In the genomic region with DNA sequence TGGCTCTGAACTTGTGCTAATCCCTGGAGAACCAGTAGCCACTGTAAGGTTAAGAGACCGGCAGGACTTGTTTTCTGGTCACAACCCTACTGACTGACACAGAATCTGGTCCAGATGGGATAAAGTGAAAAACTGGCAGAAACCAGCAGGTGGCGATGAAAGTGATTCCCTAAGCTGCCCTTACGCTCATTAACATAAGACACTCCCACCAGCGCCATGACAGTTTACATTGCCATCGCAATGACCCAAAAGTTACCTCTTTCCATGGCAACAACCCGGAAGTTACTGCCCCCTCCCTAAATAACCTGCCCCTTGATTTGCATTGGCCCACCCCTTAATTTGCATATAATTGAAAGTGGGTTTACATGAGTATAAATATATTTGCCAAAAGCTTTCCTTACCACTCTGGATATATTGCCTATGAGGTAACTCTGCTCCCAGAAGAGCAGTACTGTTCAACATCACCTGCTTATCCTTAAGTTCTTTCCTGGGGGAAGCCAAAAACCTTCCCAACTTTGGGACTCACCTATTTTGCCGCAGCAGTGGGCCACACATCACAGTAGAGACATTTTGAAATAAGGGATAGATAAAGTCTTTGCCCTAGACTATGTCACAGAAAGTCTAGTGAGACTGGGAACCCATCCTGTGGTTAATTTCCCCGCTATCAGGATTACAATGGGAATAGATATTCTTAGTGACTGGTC, we compare ENCODE assay signal across 9 cellular contexts. TPM values are rescaled to one million over a fixed set of nuclear protein-coding genes. Genes with fewer than 3 reads are reported as not detected.
DNase-seq lines count a peak whose midpoint lies in the region; ATAC-seq, FAIRE-seq and TF ChIP-seq lines count a peak whose summit lies in the region.
"Had no signal": no experiment of that assay in that cellular context is flagged by ENCODE, and none has a peak within 500 bp of the region (broad histone marks: within the 10 kb centered on the region; RNA-seq: fewer than 3 reads in every experiment).

No MANE protein-coding gene starts in this region.

- H3K9me3 Mint-ChIP-seq in activated naive CD4-positive, alpha-beta T cell treated with anti-CD3 and anti-CD28 coated beads, Interleukin-2, amount 50 U/mL, for 72 hours: no peaks in the 10 kb centered on the region

- FAIRE-seq in D721Med (lab: Jason Lieb, UNC): no peak
- FAIRE-seq: endometrium had no signal

- DNase-seq in stimulated activated CD4-positive, alpha-beta T cell treated with anti-CD3 and anti-CD28 coated beads, Interleukin-12 subunit alpha, Interleukin-12 subunit beta, amount 100 ng/mL, for 48 hours (ENCODE audit: low read depth in 2 of 3, low spot score in 1 of 3): peak; percentile 4 to 13 (median 10)
- DNase-seq in stimulated activated CD4-positive, alpha-beta T cell treated with anti-CD3 and anti-CD28 coated beads, Interleukin-12 subunit alpha, Interleukin-12 subunit beta, amount 100 ng/mL, for 4 hours: no peak
- peak; percentile 92 for DNase-seq in NCI-H146 (lab: John Stamatoyannopoulos, UW)
- DNase-seq in activated naive CD4-positive, alpha-beta T cell treated with anti-CD3 and anti-CD28 coated beads, Interleukin-2, amount 50 U/mL, for 72 hours (ENCODE audit: low spot score in 2 of 2): peak in 1 of 2 donors; percentile 18
- peak; percentile 54 for DNase-seq in kidney tubule cell (ENCODE audit: low spot score)
- DNase-seq in NCI-H446 treated with DMSO at 0.1 percent for 48 hours (lab: John Stamatoyannopoulos, UW): no peak
- no peak for DNase-seq in D721Med (ENCODE audit: insufficient read length, low spot score)

- ATAC-seq in activated naive CD4-positive, alpha-beta T cell treated with anti-CD3 and anti-CD28 coated beads, Interleukin-2, amount 50 U/mL, for 72 hours: peak; percentile 54 to 57
- ATAC-seq in GM18511 (IDR thresholded peaks at IDR 0.05; ENCODE audit: unreplicated experiment): no peak

- H3K36me3 Mint-ChIP-seq in activated naive CD4-positive, alpha-beta T cell treated with anti-CD3 and anti-CD28 coated beads, Interleukin-2, amount 50 U/mL, for 72 hours: no peaks in the 10 kb centered on the region

- H3K27ac Mint-ChIP-seq in activated naive CD4-positive, alpha-beta T cell treated with anti-CD3 and anti-CD28 coated beads, Interleukin-2, amount 50 U/mL, for 72 hours: no peak overlapping the region

- no peak for TF ChIP-seq CTCF in D721Med (IDR thresholded peaks at IDR 0.05; ENCODE audit: insufficient read depth, missing control alignments)

RNA-seq across cellular contexts. Expression of a gene that starts 35.8 kb away (rescaled TPM):
- 1 to 10 TPM; 1.5 to 5.2 TPM for total RNA-seq in activated naive CD4-positive, alpha-beta T cell treated with anti-CD3 and anti-CD28 coated beads, Interleukin-2, amount 50 U/mL, for 72 hours

Comparison
In these comparisons a context has a peak if more than half of its experiments do, and no peak if none do; other contexts are left out.
1. DNase-seq: peak in stimulated activated CD4-positive, alpha-beta T cell treated with anti-CD3 and anti-CD28 coated beads, Interleukin-12 subunit alpha, Interleukin-12 subunit beta, amount 100 ng/mL, for 48 hours (3 of 3), NCI-H146 (single experiment) and kidney tubule cell (single experiment); none in stimulated activated CD4-positive, alpha-beta T cell treated with anti-CD3 and anti-CD28 coated beads, Interleukin-12 subunit alpha, Interleukin-12 subunit beta, amount 100 ng/mL, for 4 hours (single experiment), NCI-H446 treated with DMSO at 0.1 percent for 48 hours (single experiment) and D721Med (single experiment).